8 cellular contexts compared by ENCODE assay signal in the genomic region with DNA sequence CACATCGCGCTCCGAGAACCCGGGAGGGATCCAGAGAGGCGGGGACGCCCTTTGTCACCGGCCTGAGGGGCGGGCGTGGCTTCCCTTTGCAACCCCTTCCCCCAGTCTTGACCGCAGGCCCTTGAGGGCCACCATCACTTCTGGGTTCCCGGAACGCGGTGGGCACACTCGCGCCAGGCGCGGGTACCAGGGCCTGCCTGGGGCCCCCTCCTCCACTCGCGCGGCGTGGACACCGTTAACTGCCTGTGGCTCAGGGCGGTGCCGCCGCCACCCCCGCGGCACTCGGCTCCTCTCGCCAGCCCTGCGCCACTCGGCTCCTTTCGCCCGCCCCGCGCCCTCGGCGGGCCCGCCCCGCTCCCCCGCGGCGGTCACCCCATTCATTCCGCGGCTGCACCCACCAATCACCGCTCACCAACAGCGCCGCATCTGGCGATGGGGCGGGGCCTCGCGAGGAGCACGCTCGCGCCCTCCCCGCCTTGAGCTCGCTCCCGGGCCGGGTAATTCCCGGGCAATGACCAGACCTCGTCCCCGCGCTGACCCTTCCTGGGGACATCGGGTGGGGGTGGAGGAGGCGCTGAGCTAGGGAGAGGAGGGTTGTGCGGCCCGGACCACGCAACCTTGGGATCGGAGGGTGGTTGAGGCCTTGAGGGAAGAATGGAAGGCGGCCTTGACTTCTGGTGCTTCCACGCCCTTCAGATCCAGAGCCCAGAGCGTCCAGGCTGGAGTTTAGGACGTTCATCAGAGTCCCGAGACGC. TPM values are rescaled to one million over a fixed set of nuclear protein-coding genes. Genes with fewer than 3 reads are reported as not detected.
A peak's percentile ranks its signal among the peaks of the same experiment; 100 is the strongest.
DNase-seq lines count a peak whose midpoint lies in the region; ATAC-seq and TF ChIP-seq lines count a peak whose summit lies in the region.

No MANE protein-coding gene starts in this region.

- peak overlapping the region; percentile 93 for H3K27ac ChIP-seq in hepatocyte
- peak overlapping the region; percentile 47 to 71 for H3K27ac ChIP-seq in aorta (ENCODE audit: low read depth in 1 of 2, low read length in 2 of 2)

- H3K27me3 ChIP-seq in hepatocyte (no peaks in the 10 kb centered on the region), aorta (ENCODE audit: control insufficient read depth in 1 of 2, insufficient read depth in 2 of 2, low read length in 1 of 2) (no peaks in the 10 kb centered on the region)

- DNase-seq in NCI-H1930 (lab: John Stamatoyannopoulos, UW) (peak; percentile 82 to 92), T-helper 9 cell (peak; percentile 81), astrocyte of the hippocampus (ENCODE audit: low read depth, low spot score) (peak; percentile 99), hepatocyte (ENCODE audit: low spot score) (peak; percentile 98), renal cortical epithelial cell (ENCODE audit: low read depth) (peak; percentile 85), aorta (peak; percentile 97 to 98)

- TF ChIP-seq POLR2A in GM18505 (IDR thresholded peaks at IDR 0.05; ENCODE audit: borderline replicate concordance, extremely low read depth, insufficient read depth, insufficient read length): peak; percentile 79

- H3K4me3 ChIP-seq in hepatocyte: peak overlapping the region; percentile 14
- H3K4me3 ChIP-seq in aorta (ENCODE audit: low read length in 2 of 2): peak overlapping the region; percentile 24 to 50

- no peak for TF ChIP-seq CTCF in hepatocyte (IDR thresholded peaks at IDR 0.05; ENCODE audit: poor library complexity)

- no peaks in the 10 kb centered on the region for H3K9me2 ChIP-seq in hepatocyte (replicated peaks; ENCODE audit: insufficient read depth)

- H3K9me3 ChIP-seq in hepatocyte (ENCODE audit: low read depth) (no peaks in the 10 kb centered on the region), aorta (ENCODE audit: control insufficient read depth, low read length) (no peaks in the 10 kb centered on the region)

- H2AFZ ChIP-seq in hepatocyte: peak overlapping the region; percentile 68

- under 1% methylated on average over 64 of the region's 74 CpGs for WGBS in hepatocyte (ENCODE audit: low lambda C conversion rate, missing lambda C conversion rate)
- 1% methylated on average over 71 to 74 of the region's 74 CpGs for WGBS in aorta, 2 donors

- no peaks in the 10 kb centered on the region for H4K20me1 ChIP-seq in hepatocyte (ENCODE audit: insufficient read depth, poor library complexity, severe bottlenecking)

- intact Hi-C loops in aorta (cut with DNase I): loop anchor here in 1 of 2 donors (1.0 kb wide), 1 partner anchor 10 kb away; no protein-coding TSS in a partner anchor

- H3K36me3 ChIP-seq in hepatocyte (replicated peaks; ENCODE audit: insufficient read depth, low read depth) (no peaks in the 10 kb centered on the region), aorta (ENCODE audit: control insufficient read depth in 1 of 2, insufficient read depth in 2 of 2, low read length in 1 of 2) (no peaks in the 10 kb centered on the region)

- H3K79me2 ChIP-seq in hepatocyte: no peaks in the 10 kb centered on the region

- peak overlapping the region; percentile 82 for H3K4me2 ChIP-seq in hepatocyte

- H3K4me1 ChIP-seq in hepatocyte (ENCODE audit: insufficient read depth) (peaks cover 18% of the 10 kb centered on the region), aorta (ENCODE audit: control insufficient read depth in 1 of 2, insufficient read depth in 2 of 2, low read length in 2 of 2) (no peaks in the 10 kb centered on the region)

- ATAC-seq in GM18505 (IDR thresholded peaks at IDR 0.05; ENCODE audit: unreplicated experiment): peak; percentile 94
- ATAC-seq in HG02938 (IDR thresholded peaks at IDR 0.05; ENCODE audit: unreplicated experiment): peak; percentile 85
- peak; percentile 99 for ATAC-seq in aorta (ENCODE audit: low FRiP score)

RNA-seq across cellular contexts. Expression of gene ELOVL5, which starts 10.5 kb away (rescaled TPM):
- total RNA-seq in hepatocyte: 144 and 158 TPM in 2 replicates
- 156 and 164 TPM in 2 replicates for polyA plus RNA-seq in hepatocyte
- 68.9 and 92.8 TPM in 2 replicates for total RNA-seq in renal cortical epithelial cell
- 10 to 100 TPM; 62.0 to 75.5 TPM for total RNA-seq in aorta
- 10 to 100 TPM; 22.8 to 30.0 TPM for polyA plus RNA-seq in aorta

Comparison
In these comparisons a context has a peak if more than half of its experiments do, and no peak if none do; other contexts are left out.
1. Peak in every context shown above with its lines: DNase-seq, ATAC-seq, H3K4me3 ChIP-seq and H3K27ac ChIP-seq.